24 cellular contexts compared by ENCODE assay signal in genomic region chr14:72598328-72598727, GRCh38.
DNase-seq lines count a peak whose midpoint lies in the region; ATAC-seq, FAIRE-seq and TF ChIP-seq lines count a peak whose summit lies in the region.
"Had no signal": no experiment of that assay in that cellular context is flagged by ENCODE, and none has a peak within 500 bp of the region (broad histone marks: within the 10 kb centered on the region; RNA-seq: fewer than 3 reads in every experiment).

No MANE protein-coding gene starts in this region.

- H3K4me1 Mint-ChIP-seq in activated B cell treated with CpG ODN at 0.5 μM for 24 hours, result peaks cover 43% of the 10 kb centered on the region

- peaks cover 49% of the 10 kb centered on the region for H3K4me1 ChIP-seq in BLaER1
- H3K4me1 ChIP-seq in small intestine (ENCODE audit: control insufficient read depth in 2 of 2, insufficient read depth in 1 of 2, low read depth in 1 of 2, low read length in 1 of 2), result no peaks in the 10 kb centered on the region
- H3K4me1 ChIP-seq in foreskin keratinocyte, result no peaks in the 10 kb centered on the region
- H3K4me1 ChIP-seq: adrenal gland, gastrocnemius medialis, testis had no signal

- H3K27me3 ChIP-seq in BLaER1 (no peaks in the 10 kb centered on the region), small intestine (ENCODE audit: control insufficient read depth in 2 of 2, insufficient read depth in 2 of 2, low read length in 2 of 2) (peaks cover 0 to 8% of the 10 kb centered on the region in 2 donors), foreskin keratinocyte (peaks cover 6% of the 10 kb centered on the region)
- H3K27me3 ChIP-seq: adrenal gland, gastrocnemius medialis, testis had no signal

- no peaks in the 10 kb centered on the region for H4K20me1 ChIP-seq in BLaER1

- no peak for TF ChIP-seq CTCF in activated B cell treated with CpG ODN at 0.5 μM for 24 hours (IDR thresholded peaks at IDR 0.05)
- TF ChIP-seq CTCF in foreskin keratinocyte (conservative IDR thresholded peaks at IDR 0.05), result no peak

- H3K27ac Mint-ChIP-seq in activated B cell treated with CpG ODN at 0.5 μM for 24 hours, result peak overlapping the region; percentile 12
- H3K27ac Mint-ChIP-seq: CD14-positive monocyte had no signal

- H3K4me2 ChIP-seq in BLaER1, result peak overlapping the region; percentile 47

- no peak for DNase-seq in activated B cell treated with CpG ODN at 0.5 μM for 24 hours
- DNase-seq in small intestine, result no peak
- DNase-seq in foreskin keratinocyte, result no peak
- DNase-seq: activated CD4-positive, alpha-beta T cell treated with anti-CD3 and anti-CD28 coated beads for 4 hours; activated gamma-delta T cell; adrenal gland; dermis blood vessel endothelial cell; DMS153; gastrocnemius medialis; left colon; midbrain; NCI-H1436; NCI-H345; stimulated activated CD4-positive, alpha-beta T cell treated with anti-CD3 and anti-CD28 coated beads, Interleukin-12 subunit alpha, Interleukin-12 subunit beta, amount 100 ng/mL, for 4 hours; testis had no signal

- no peak for FAIRE-seq in small intestine (lab: Jason Lieb, UNC)
- FAIRE-seq: A204.1 had no signal

- ATAC-seq in GM18867 (IDR thresholded peaks at IDR 0.05; ENCODE audit: unreplicated experiment) (peak; percentile 49), HG02885 (IDR thresholded peaks at IDR 0.05; ENCODE audit: poor library complexity, unreplicated experiment) (peak; percentile 59), activated B cell treated with CpG ODN at 0.5 μM for 24 hours (ENCODE audit: low read depth) (peak; percentile 76), HG02571 (IDR thresholded peaks at IDR 0.05; ENCODE audit: unreplicated experiment) (no peak), foreskin keratinocyte (no peak), GM18520 (IDR thresholded peaks at IDR 0.05; ENCODE audit: unreplicated experiment) (no peak)
- ATAC-seq: gastrocnemius medialis, left colon had no signal

- H3K36me3 Mint-ChIP-seq in activated B cell treated with CpG ODN at 0.5 μM for 24 hours (ENCODE audit: low read depth), result no peaks in the 10 kb centered on the region
- H3K36me3 Mint-ChIP-seq: CD14-positive monocyte had no signal

- H3K4me3 ChIP-seq in BLaER1 (no peak overlapping the region), small intestine (ENCODE audit: low read depth in 1 of 2, low read length in 2 of 2) (no peak overlapping the region)
- H3K4me3 ChIP-seq: adrenal gland, gastrocnemius medialis, testis had no signal

- POLR2A ChIA-PET in activated B cell treated with CpG ODN at 0.5 μM for 24 hours (lab: Charles Lee), result interaction anchor here (1.0 kb wide), 1 partner anchor 10 kb away, joined by 3 read pairs; no protein-coding TSS in a partner anchor

- no peaks in the 10 kb centered on the region for H3K9me3 Mint-ChIP-seq in activated B cell treated with CpG ODN at 0.5 μM for 24 hours
- H3K9me3 Mint-ChIP-seq: CD14-positive monocyte had no signal

- no peaks in the 10 kb centered on the region for H3K36me3 ChIP-seq in BLaER1
- no peaks in the 10 kb centered on the region for H3K36me3 ChIP-seq in small intestine (ENCODE audit: control insufficient read depth in 2 of 2, insufficient read depth in 2 of 2, low read length in 2 of 2)
- H3K36me3 ChIP-seq: adrenal gland, gastrocnemius medialis had no signal

- CTCF ChIA-PET in activated B cell treated with CpG ODN at 0.5 μM for 24 hours (lab: Charles Lee), result interaction anchor here (0.8 to 1.2 kb wide), 2 partner anchors 10 to 82 kb away, joined by 3 to 4 read pairs; no protein-coding TSS in a partner anchor

- peaks cover 4% of the 10 kb centered on the region for H3K27me3 Mint-ChIP-seq in activated B cell treated with CpG ODN at 0.5 μM for 24 hours

- H3K4me3 Mint-ChIP-seq in activated B cell treated with CpG ODN at 0.5 μM for 24 hours, result peak overlapping the region; percentile 15
- H3K4me3 Mint-ChIP-seq: CD14-positive monocyte had no signal

- 84 to 90% (median 89%) methylated on average over 5 of the region's 5 CpGs for WGBS in small intestine, 3 donors

- H3K9me3 ChIP-seq in BLaER1 (no peaks in the 10 kb centered on the region), small intestine (ENCODE audit: control insufficient read depth, low read depth) (no peaks in the 10 kb centered on the region)
- H3K9me3 ChIP-seq: adrenal gland, gastrocnemius medialis, testis had no signal

- H3K27ac ChIP-seq in BLaER1 (no peak overlapping the region), small intestine (ENCODE audit: low read depth in 1 of 2, low read length in 1 of 2) (no peak overlapping the region), foreskin keratinocyte (no peak overlapping the region)
- H3K27ac ChIP-seq: adrenal gland, epithelial cell of prostate, gastrocnemius medialis, RWPE1, testis had no signal

- intact Hi-C loops in activated B cell treated with CpG ODN at 0.5 μM for 24 hours (cut with micrococcal nuclease), result loop anchor here (2.0 kb wide), 1 partner anchor 80 kb away; no protein-coding TSS in a partner anchor

- H3K9ac ChIP-seq in BLaER1, result no peak overlapping the region

Comparison
In these comparisons a context has a peak if more than half of its experiments do, and no peak if none do; other contexts are left out.
1. ATAC-seq: peak in GM18867 (single experiment), HG02885 (single experiment) and activated B cell treated with CpG ODN at 0.5 μM for 24 hours (single experiment); none in HG02571 (single experiment), foreskin keratinocyte (single experiment) and GM18520 (single experiment).